19 cellular contexts compared by ENCODE assay signal in genomic region chr14:100127853-100128455, GRCh38. TPM values are rescaled to one million over a fixed set of nuclear protein-coding genes. Genes with fewer than 3 reads are reported as not detected.
A peak's percentile ranks its signal among the peaks of the same experiment; 100 is the strongest.
DNase-seq lines count a peak whose midpoint lies in the region; ATAC-seq, FAIRE-seq and TF ChIP-seq lines count a peak whose summit lies in the region.
"Had no signal": no experiment of that assay in that cellular context is flagged by ENCODE, and none has a peak within 500 bp of the region (broad histone marks: within the 10 kb centered on the region; RNA-seq: fewer than 3 reads in every experiment).

No MANE protein-coding gene starts in this region.

- no peak overlapping the region for H2AFZ ChIP-seq in IMR-90 (replicated peaks; ENCODE audit: low read length, poor library complexity)
- no peak overlapping the region for H2AFZ ChIP-seq in endothelial cell of umbilical vein (ENCODE audit: low read depth, low read length)

- no peak overlapping the region for H2BK20ac ChIP-seq in IMR-90 (ENCODE audit: low read depth, low read length)

- no peak overlapping the region for H3K27ac ChIP-seq in IMR-90 (ENCODE audit: insufficient read depth, low read length)
- no peak overlapping the region for H3K27ac ChIP-seq in endothelial cell of umbilical vein (ENCODE audit: insufficient read depth, low read depth, low read length)
- H3K27ac ChIP-seq in suprapubic skin: peak overlapping the region; percentile 28
- H3K27ac ChIP-seq: C4-2B, Peyer's patch had no signal

- no peak overlapping the region for H2BK5ac ChIP-seq in IMR-90 (ENCODE audit: low read depth, low read length, poor library complexity, severe bottlenecking)

- H4K8ac ChIP-seq in IMR-90 (ENCODE audit: low read depth in 2 of 2, low read length in 2 of 2): no peak overlapping the region

- no peak overlapping the region for H3K4me2 ChIP-seq in IMR-90 (ENCODE audit: low read depth, low read length)
- no peak overlapping the region for H3K4me2 ChIP-seq in endothelial cell of umbilical vein (ENCODE audit: insufficient read depth, low read length)

- in situ Hi-C loops in IMR-90 (cut with MboI; ENCODE audit: low sequenced_read_pairs): no loop called here

- H3K14ac ChIP-seq in IMR-90 (replicated peaks; ENCODE audit: low read depth, low read length): no peak overlapping the region

- FAIRE-seq in endothelial cell of umbilical vein (lab: Jason Lieb, UNC): no peak
- FAIRE-seq: G401.6 had no signal

- H3K9ac ChIP-seq in IMR-90 (ENCODE audit: low read depth, low read length): no peak overlapping the region
- H3K9ac ChIP-seq in endothelial cell of umbilical vein (replicated peaks; ENCODE audit: extremely low read depth, insufficient read depth, low read length): no peak overlapping the region

- H2BK120ac ChIP-seq in IMR-90 (ENCODE audit: low read depth, low read length): no peak overlapping the region

- H3K36me3 ChIP-seq in IMR-90 (ENCODE audit: control insufficient read depth, insufficient read depth, low read length): peaks cover 41% of the 10 kb centered on the region
- H3K36me3 ChIP-seq in endothelial cell of umbilical vein (ENCODE audit: control insufficient read depth in 2 of 2, extremely low read depth in 1 of 2, insufficient read depth in 2 of 2, low read length in 2 of 2): peaks cover 0 to 5% of the 10 kb centered on the region in 2 experiments
- H3K36me3 ChIP-seq in suprapubic skin: peaks cover 36% of the 10 kb centered on the region

- H4K20me1 ChIP-seq in IMR-90 (ENCODE audit: insufficient read depth, low read length): no peaks in the 10 kb centered on the region
- H4K20me1 ChIP-seq in endothelial cell of umbilical vein (replicated peaks; ENCODE audit: control insufficient read depth, extremely low read depth, insufficient read depth, low read length): no peaks in the 10 kb centered on the region

- intact Hi-C loops in IMR-90 (cut with micrococcal nuclease) (no loop called here), endothelial cell of umbilical vein (cut with micrococcal nuclease) (loop anchor here (1.0 kb wide), 1 partner anchor 14 kb away; no protein-coding TSS in a partner anchor)

- no peaks in the 10 kb centered on the region for H3K27me3 ChIP-seq in IMR-90 (ENCODE audit: control insufficient read depth, insufficient read depth, low read length)
- no peaks in the 10 kb centered on the region for H3K27me3 ChIP-seq in endothelial cell of umbilical vein (ENCODE audit: control insufficient read depth in 2 of 2, insufficient read depth in 2 of 2, low read length in 2 of 2)
- H3K27me3 ChIP-seq in suprapubic skin: no peaks in the 10 kb centered on the region
- H3K27me3 ChIP-seq: Peyer's patch had no signal

- DNase-seq in activated naive CD4-positive, alpha-beta T cell treated with anti-CD3 and anti-CD28 coated beads, Interleukin-2, amount 50 U/mL, for 72 hours (ENCODE audit: low spot score in 2 of 2): no peak
- DNase-seq in activated naive CD4-positive, alpha-beta T cell treated with Interleukin-2 at 50 U/mL for 16 hours: no peak
- no peak for DNase-seq in IMR-90
- peak; percentile 77 for DNase-seq in endothelial cell of umbilical vein (ENCODE audit: low read depth, low spot score)
- DNase-seq in suprapubic skin (ENCODE audit: low spot score in 2 of 2): no peak
- DNase-seq in NCI-H2196 treated with DMSO at 0.1 percent for 48 hours (lab: John Stamatoyannopoulos, UW; ENCODE audit: unreplicated experiment): no peak
- DNase-seq: COR-L47; DMS 273 treated with DMSO at 0.1 percent for 48 hours; H7; NCI-H1105; NCI-H1694; NCI-H510A; NCI-H748 treated with DMSO at 0.1 percent for 48 hours; NK-92 treated with Interleukin-12 subunit alpha and Interleukin-12 subunit beta, amount 100 ng/mL, for 24 hours; Peyer's patch had no signal

- no peaks in the 10 kb centered on the region for H3K9me3 Mint-ChIP-seq in activated naive CD4-positive, alpha-beta T cell treated with anti-CD3 and anti-CD28 coated beads, Interleukin-2, amount 50 U/mL, for 72 hours

- H2AK5ac ChIP-seq in IMR-90 (ENCODE audit: low read depth, low read length): no peak overlapping the region; the same call in 1 of the 2 replicates

- H3K79me2 ChIP-seq in endothelial cell of umbilical vein (ENCODE audit: control insufficient read depth, insufficient read depth, low read length): no peaks in the 10 kb centered on the region

- H3K56ac ChIP-seq in IMR-90 (ENCODE audit: extremely low read depth, insufficient read depth, low read length): no peak overlapping the region

- dilution Hi-C loops in IMR-90 (cut with HindIII; ENCODE audit: low sequenced_read_pairs, unreplicated experiment) (no loop called here), endothelial cell of umbilical vein (cut with MboI; ENCODE audit: extremely low pct_ligation_motif_present, low sequenced_read_pairs) (no loop called here)

- TF ChIP-seq POLR2A in IMR-90 (IDR thresholded peaks at IDR 0.05; ENCODE audit: low read depth, low read length) (no peak), endothelial cell of umbilical vein (IDR thresholded peaks at IDR 0.05; ENCODE audit: low read depth, low read length) (no peak), suprapubic skin (IDR thresholded peaks at IDR 0.05) (no peak)

- no peak overlapping the region for H3K4ac ChIP-seq in IMR-90 (ENCODE audit: low read depth, low read length)

- no peak for ATAC-seq in activated naive CD4-positive, alpha-beta T cell treated with anti-CD3 and anti-CD28 coated beads, Interleukin-2, amount 50 U/mL, for 72 hours
- ATAC-seq in IMR-90 (ENCODE audit: low read depth) (no peak), GM18519 (IDR thresholded peaks at IDR 0.05; ENCODE audit: low FRiP score, unreplicated experiment) (no peak)

- peak overlapping the region; percentile 28 for H2AK9ac ChIP-seq in IMR-90 (replicated peaks; ENCODE audit: low read depth, low read length, poor library complexity)

- 92% methylated on average over 3 of the region's 12 CpGs; no CpG with 5 or more reads in 1 of the 2 experiments for WGBS in IMR-90 (ENCODE audit: extremely low coverage in 2 of 2, insufficient read length in 1 of 2), 2 experiments
- WGBS in suprapubic skin: 98% methylated on average over 6 of the region's 12 CpGs

- H3K36me3 Mint-ChIP-seq in activated naive CD4-positive, alpha-beta T cell treated with anti-CD3 and anti-CD28 coated beads, Interleukin-2, amount 50 U/mL, for 72 hours: peaks cover 0 to 22% of the 10 kb centered on the region in 2 donors

- no TSS peak for BruUV-seq in IMR-90 (replicated peaks; lab: Mats Ljungman, UMichigan)
- BruUV-seq in endothelial cell of umbilical vein (replicated peaks; lab: Mats Ljungman, UMichigan): no TSS peak

- H3K79me1 ChIP-seq in IMR-90 (ENCODE audit: low read depth in 1 of 2, low read length in 2 of 2): no peaks in the 10 kb centered on the region

- H3K4me3 ChIP-seq in IMR-90 (ENCODE audit: insufficient read depth, low read depth, low read length) (no peak overlapping the region), endothelial cell of umbilical vein (replicated peaks in 1 of 3; ENCODE audit: insufficient read depth in 1 of 3, low read depth in 1 of 3, low read length in 3 of 3) (no peak overlapping the region), suprapubic skin (no peak overlapping the region)
- H3K4me3 ChIP-seq: Peyer's patch had no signal

- no peak for TF ChIP-seq EP300 in suprapubic skin (IDR thresholded peaks at IDR 0.05)

- TF ChIP-seq CTCF in IMR-90 (conservative IDR thresholded peaks at IDR 0.05; ENCODE audit: low read depth, low read length) (no peak), endothelial cell of umbilical vein (IDR thresholded peaks at IDR 0.05; ENCODE audit: extremely low read depth in 1 of 2, insufficient read depth in 1 of 2, low read depth in 1 of 2, low read length in 2 of 2) (no peak), suprapubic skin (IDR thresholded peaks at IDR 0.05) (no peak)

- no peaks in the 10 kb centered on the region for H3K9me3 ChIP-seq in IMR-90 (ENCODE audit: control insufficient read depth, insufficient read depth, low read length)
- no peaks in the 10 kb centered on the region for H3K9me3 ChIP-seq in endothelial cell of umbilical vein (replicated peaks; ENCODE audit: control insufficient read depth, insufficient read depth, low read length)
- no peaks in the 10 kb centered on the region for H3K9me3 ChIP-seq in suprapubic skin
- H3K9me3 ChIP-seq: Peyer's patch had no signal

- no peak overlapping the region for H4K5ac ChIP-seq in IMR-90 (ENCODE audit: low read depth, low read length)

- H3K18ac ChIP-seq in IMR-90 (ENCODE audit: low read depth, low read length): no peak overlapping the region

- H3K9me1 ChIP-seq in IMR-90 (ENCODE audit: insufficient read depth, low read length): peaks cover 12% of the 10 kb centered on the region
- no peaks in the 10 kb centered on the region for H3K9me1 ChIP-seq in endothelial cell of umbilical vein (replicated peaks; ENCODE audit: control insufficient read depth, extremely low read depth, insufficient read depth, low read length)

- no peak overlapping the region for H2BK15ac ChIP-seq in IMR-90 (ENCODE audit: low read depth, low read length)

- TF ChIP-seq RAD21 in IMR-90 (IDR thresholded peaks at IDR 0.05; ENCODE audit: low read length): no peak

- CTCF ChIA-PET in IMR-90 (lab: Yijun Ruan, JAX): no interaction called here
- CTCF ChIA-PET in endothelial cell of umbilical vein (lab: Charles Lee): interaction anchor here (1.2 to 7.6 kb wide), 4 partner anchors 14 to 145 kb away, joined by 3 to 44 read pairs (median 4); no protein-coding TSS in a partner anchor

- no peak overlapping the region for H4K91ac ChIP-seq in IMR-90 (ENCODE audit: insufficient read depth, low read depth, low read length)

- H3K27ac Mint-ChIP-seq in activated naive CD4-positive, alpha-beta T cell treated with anti-CD3 and anti-CD28 coated beads, Interleukin-2, amount 50 U/mL, for 72 hours: peak overlapping the region; percentile 56 to 72

- H3K23ac ChIP-seq in IMR-90 (ENCODE audit: low read depth, low read length): no peak overlapping the region

- POLR2A ChIA-PET in IMR-90 (lab: Charles Lee; ENCODE audit: unreplicated experiment) (no interaction called here), endothelial cell of umbilical vein (lab: Charles Lee) (no interaction called here)

- H3K4me1 ChIP-seq in IMR-90 (ENCODE audit: control insufficient read depth, insufficient read depth, low read length): 0 out of 2 replicates have a peak, but pooled peaks cover 3% of the 10 kb centered on the region
- no peaks in the 10 kb centered on the region for H3K4me1 ChIP-seq in endothelial cell of umbilical vein (ENCODE audit: control insufficient read depth, extremely low read depth, insufficient read depth, low read length)
- peaks cover 45% of the 10 kb centered on the region for H3K4me1 ChIP-seq in suprapubic skin
- H3K4me1 ChIP-seq: Peyer's patch had no signal

RNA-seq across cellular contexts. Expression of gene DEGS2, which starts 31.5 kb away (rescaled TPM):
- total RNA-seq in activated naive CD4-positive, alpha-beta T cell treated with anti-CD3 and anti-CD28 coated beads, Interleukin-2, amount 50 U/mL, for 72 hours: 1 to 10 TPM; 1.4 to 3.2 TPM
- total RNA-seq in IMR-90 (2012; rRNA removed) (not detected in 2 replicates), endothelial cell of umbilical vein (not detected in 2 replicates), suprapubic skin (100 to 1,000 TPM in 3 of 4 donors, 10 to 100 TPM in 1; 78.9 to 130 (median 108) TPM)
- polyA plus RNA-seq in IMR-90 (2012; rRNA removed) (not detected in 2 replicates), endothelial cell of umbilical vein (0.02 and 0.06 TPM in 2 replicates)
- 0.01 TPM in 1 of 2 replicates, not detected in the other for polyA plus RNA-seq in IMR-90 (2012; cell fraction: cytosol; rRNA removed)
- polyA plus RNA-seq in IMR-90 (2012; cell fraction: nucleus; rRNA removed; ENCODE audit: low replicate concordance): 0.02 and 0.14 TPM in 2 replicates
- not detected in 2 replicates for polyA plus RNA-seq in endothelial cell of umbilical vein (2011; cell fraction: cytosol; rRNA removed)
- 0.03 TPM in 1 of 2 replicates, not detected in the other for polyA plus RNA-seq in endothelial cell of umbilical vein (2011; cell fraction: nucleus; rRNA removed)
- polyA plus RNA-seq in endothelial cell of umbilical vein (2012): 0.15 and 0.16 TPM in 2 replicates
- 0.49 TPM in 1 of 2 replicates, not detected in the other for polyA minus RNA-seq in endothelial cell of umbilical vein
- polyA minus RNA-seq in endothelial cell of umbilical vein (2011; cell fraction: cytosol; rRNA and poly(A)+ RNA removed): not detected
- 0.19 TPM in 1 of 2 replicates, not detected in the other for polyA minus RNA-seq in endothelial cell of umbilical vein (2011; cell fraction: nucleus; rRNA and poly(A)+ RNA removed)
- total RNA-seq: H7, SK-MEL-5 had no signal

Comparison
In these comparisons a context has a peak if more than half of its experiments do, and no peak if none do; other contexts are left out.
1. RNA of gene DEGS2, which starts 31.5 kb away (total RNA-seq): 78.9 to 130 TPM in suprapubic skin; 1.4 to 3.2 TPM in activated naive CD4-positive, alpha-beta T cell treated with anti-CD3 and anti-CD28 coated beads, Interleukin-2, amount 50 U/mL, for 72 hours, not detected in IMR-90 and not detected in endothelial cell of umbilical vein; every median in the first group is over 10 times any median in the second.